Comparison of ENCODE assay signal across 8 cellular contexts in genomic region chr6:156752666-156753301, GRCh38. TPM values are rescaled to one million over a fixed set of nuclear protein-coding genes. Genes with fewer than 3 reads are reported as not detected.
A peak's percentile ranks its signal among the peaks of the same experiment; 100 is the strongest.
DNase-seq lines count a peak whose midpoint lies in the region; ATAC-seq and TF ChIP-seq lines count a peak whose summit lies in the region.

No MANE protein-coding gene starts in this region.

- H3K4me2 ChIP-seq in osteoblast (ENCODE audit: insufficient read depth, low read length), result no peak overlapping the region

- H3K27ac ChIP-seq in osteoblast (ENCODE audit: low read depth, low read length), result no peak overlapping the region

- DNase-seq in osteoblast (ENCODE audit: insufficient read length, low spot score, missing footprints) (no peak), NCI-H446 (lab: John Stamatoyannopoulos, UW) (no peak), SIG-M5 (lab: John Stamatoyannopoulos, UW) (no peak)
- no peak for DNase-seq in effector memory CD8-positive, alpha-beta T cell
- DNase-seq in activated naive CD4-positive, alpha-beta T cell treated with anti-CD3 and anti-CD28 coated beads, Interleukin-2, amount 10 ng/mL, durations not matched to agents 7 days and 5 days, result no peak

- H3K79me2 ChIP-seq in osteoblast (ENCODE audit: insufficient read depth, low read length), result no peaks in the 10 kb centered on the region

- no peaks in the 10 kb centered on the region for H4K20me1 ChIP-seq in osteoblast (ENCODE audit: insufficient read depth, low read length)

- H3K27ac Mint-ChIP-seq in effector memory CD8-positive, alpha-beta T cell, result no peak overlapping the region
- no peak overlapping the region for H3K27ac Mint-ChIP-seq in activated naive CD4-positive, alpha-beta T cell treated with anti-CD3 and anti-CD28 coated beads, Interleukin-2, amount 10 ng/mL, durations not matched to agents 7 days and 5 days

- no peaks in the 10 kb centered on the region for H3K36me3 ChIP-seq in osteoblast (ENCODE audit: insufficient read depth, low read length)

- no peak overlapping the region for H3K4me3 ChIP-seq in WI38 (ENCODE audit: low read depth, low read length)
- no peak overlapping the region for H3K4me3 ChIP-seq in osteoblast (ENCODE audit: insufficient read depth, low read length)

- H3K4me1 Mint-ChIP-seq in effector memory CD8-positive, alpha-beta T cell (ENCODE audit: low read depth in 2 of 2), result no peaks in the 10 kb centered on the region
- no peaks in the 10 kb centered on the region for H3K4me1 Mint-ChIP-seq in activated naive CD4-positive, alpha-beta T cell treated with anti-CD3 and anti-CD28 coated beads, Interleukin-2, amount 10 ng/mL, durations not matched to agents 7 days and 5 days

- TF ChIP-seq CTCF in WI38 (IDR thresholded peaks at IDR 0.05; ENCODE audit: low read depth, low read length) (0 out of 2 replicates have a peak, but pooled peaks have one; percentile 7), osteoblast (IDR thresholded peaks at IDR 0.05; ENCODE audit: extremely low read depth, low read depth, low read length) (peak; percentile 33)

- H3K9me3 ChIP-seq in osteoblast (ENCODE audit: low read depth, low read length), result no peaks in the 10 kb centered on the region

- no peaks in the 10 kb centered on the region for H3K9me3 Mint-ChIP-seq in effector memory CD8-positive, alpha-beta T cell
- H3K9me3 Mint-ChIP-seq in activated naive CD4-positive, alpha-beta T cell treated with anti-CD3 and anti-CD28 coated beads, Interleukin-2, amount 10 ng/mL, durations not matched to agents 7 days and 5 days, result no peaks in the 10 kb centered on the region

- H2AFZ ChIP-seq in osteoblast (ENCODE audit: low read length), result no peak overlapping the region

- H3K36me3 Mint-ChIP-seq in effector memory CD8-positive, alpha-beta T cell (ENCODE audit: insufficient read depth), result peaks cover 2% of the 10 kb centered on the region
- H3K36me3 Mint-ChIP-seq in activated naive CD4-positive, alpha-beta T cell treated with anti-CD3 and anti-CD28 coated beads, Interleukin-2, amount 10 ng/mL, durations not matched to agents 7 days and 5 days, result no peaks in the 10 kb centered on the region

- ATAC-seq in GM18858 (IDR thresholded peaks at IDR 0.05; ENCODE audit: unreplicated experiment) (peak; percentile 53), HG02943 (IDR thresholded peaks at IDR 0.05; ENCODE audit: low read depth, unreplicated experiment) (peak; percentile 65)
- no peak for ATAC-seq in effector memory CD8-positive, alpha-beta T cell (replicated peaks)

- H3K27me3 Mint-ChIP-seq in effector memory CD8-positive, alpha-beta T cell, result peaks cover 24 to 36% of the 10 kb centered on the region in 2 donors
- H3K27me3 Mint-ChIP-seq in activated naive CD4-positive, alpha-beta T cell treated with anti-CD3 and anti-CD28 coated beads, Interleukin-2, amount 10 ng/mL, durations not matched to agents 7 days and 5 days, result peaks cover 16% of the 10 kb centered on the region

- no peak overlapping the region for H3K4me3 Mint-ChIP-seq in effector memory CD8-positive, alpha-beta T cell
- no peak overlapping the region for H3K4me3 Mint-ChIP-seq in activated naive CD4-positive, alpha-beta T cell treated with anti-CD3 and anti-CD28 coated beads, Interleukin-2, amount 10 ng/mL, durations not matched to agents 7 days and 5 days

- no peaks in the 10 kb centered on the region for H3K27me3 ChIP-seq in osteoblast (ENCODE audit: insufficient read depth, low read length)

- CTCF ChIA-PET in activated naive CD4-positive, alpha-beta T cell treated with anti-CD3 and anti-CD28 coated beads, Interleukin-2, amount 10 ng/mL, durations not matched to agents 7 days and 5 days (lab: Charles Lee), result no interaction called here

- no peaks in the 10 kb centered on the region for H3K4me1 ChIP-seq in osteoblast (ENCODE audit: insufficient read depth, low read length)

RNA-seq across cellular contexts. Expression of gene ARID1B, which starts 24.4 kb away (rescaled TPM):
- total RNA-seq in osteoblast, result 55.0 and 64.2 TPM in 2 replicates
